10 cellular contexts compared by ENCODE assay signal in the genomic region with DNA sequence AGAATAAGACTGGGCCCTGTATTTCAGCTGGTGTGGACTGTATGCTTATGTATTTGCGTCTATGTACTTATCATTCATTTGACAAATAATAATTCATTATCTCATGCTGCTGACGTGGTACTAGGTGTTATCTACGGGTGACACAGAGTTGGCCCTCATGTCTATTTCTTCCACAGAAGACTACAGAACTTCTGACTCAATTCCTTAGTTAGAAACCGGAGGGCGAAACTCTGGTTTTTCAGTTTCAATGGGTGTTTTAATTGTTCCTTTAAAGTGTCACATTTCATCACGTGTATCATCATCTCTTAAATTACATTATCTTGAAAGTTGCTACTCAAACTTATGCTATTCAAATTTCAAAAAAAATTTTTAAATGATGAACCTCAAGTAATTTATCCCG.
A peak's percentile ranks its signal among the peaks of the same experiment; 100 is the strongest.
DNase-seq lines count a peak whose midpoint lies in the region; ATAC-seq and TF ChIP-seq lines count a peak whose summit lies in the region.
"Had no signal": no experiment of that assay in that cellular context is flagged by ENCODE, and none has a peak within 500 bp of the region (broad histone marks: within the 10 kb centered on the region; RNA-seq: fewer than 3 reads in every experiment).

No MANE protein-coding gene starts in this region.

- peaks cover 28% of the 10 kb centered on the region for H3K4me1 Mint-ChIP-seq in stimulated activated naive CD8-positive, alpha-beta T cell treated with anti-CD3 and anti-CD28 coated beads, Interleukin-15, Interleukin-2, amounts not matched to agents 100 ng/mL and 50 ng/mL, for 24 hours (ENCODE audit: low read depth)
- H3K4me1 Mint-ChIP-seq in nephron progenitor cell, result peaks cover 17% of the 10 kb centered on the region

- H3K36me3 ChIP-seq in OCI-LY3 (replicated peaks; ENCODE audit: low read depth, low read length), result peaks cover 3% of the 10 kb centered on the region

- H2AFZ ChIP-seq in OCI-LY3 (ENCODE audit: low read depth, low read length), result no peak overlapping the region

- peaks cover 82% of the 10 kb centered on the region for H3K4me1 ChIP-seq in OCI-LY3 (ENCODE audit: low read length)

- H3K27ac ChIP-seq in OCI-LY3 (ENCODE audit: low read length), result peak overlapping the region; percentile 64
- H3K27ac ChIP-seq: C4-2B, SK-N-MC had no signal

- no peaks in the 10 kb centered on the region for H3K27me3 Mint-ChIP-seq in stimulated activated naive CD8-positive, alpha-beta T cell treated with anti-CD3 and anti-CD28 coated beads, Interleukin-15, Interleukin-2, amounts not matched to agents 100 ng/mL and 50 ng/mL, for 24 hours
- peaks cover 3% of the 10 kb centered on the region for H3K27me3 Mint-ChIP-seq in nephron progenitor cell (ENCODE audit: low read depth, poor library complexity)

- no peaks in the 10 kb centered on the region; the same call in 1 of the 2 replicates for H4K20me1 ChIP-seq in OCI-LY3 (ENCODE audit: insufficient read depth, low read length)

- peak; percentile 73 for ATAC-seq in HG02973 (IDR thresholded peaks at IDR 0.05; ENCODE audit: unreplicated experiment)

- no peak overlapping the region for H3K27ac Mint-ChIP-seq in stimulated activated naive CD8-positive, alpha-beta T cell treated with anti-CD3 and anti-CD28 coated beads, Interleukin-15, Interleukin-2, amounts not matched to agents 100 ng/mL and 50 ng/mL, for 24 hours
- no peak overlapping the region for H3K27ac Mint-ChIP-seq in nephron progenitor cell

- TF ChIP-seq CTCF in OCI-LY3 (IDR thresholded peaks at IDR 0.05; ENCODE audit: low read depth, low read length) (no peak), nephron progenitor cell (IDR thresholded peaks at IDR 0.05) (no peak)

- peak overlapping the region; percentile 79 for H3K4me2 ChIP-seq in OCI-LY3 (ENCODE audit: low read length)

- H3K9me3 Mint-ChIP-seq in stimulated activated naive CD8-positive, alpha-beta T cell treated with anti-CD3 and anti-CD28 coated beads, Interleukin-15, Interleukin-2, amounts not matched to agents 100 ng/mL and 50 ng/mL, for 24 hours, result no peaks in the 10 kb centered on the region
- no peaks in the 10 kb centered on the region for H3K9me3 Mint-ChIP-seq in nephron progenitor cell

- no peaks in the 10 kb centered on the region for H3K9me3 ChIP-seq in OCI-LY3 (ENCODE audit: insufficient read depth, low read length)

- peak overlapping the region; percentile 55 for H3K4me3 Mint-ChIP-seq in stimulated activated naive CD8-positive, alpha-beta T cell treated with anti-CD3 and anti-CD28 coated beads, Interleukin-15, Interleukin-2, amounts not matched to agents 100 ng/mL and 50 ng/mL, for 24 hours
- no peak overlapping the region for H3K4me3 Mint-ChIP-seq in nephron progenitor cell

- H3K9ac ChIP-seq in OCI-LY3 (ENCODE audit: low read length), result peak overlapping the region; percentile 18; the same call in 1 of the 2 replicates

- peaks cover 59% of the 10 kb centered on the region for H3K27me3 ChIP-seq in OCI-LY3 (ENCODE audit: low read depth, low read length)

- DNase-seq in stimulated activated CD4-positive, alpha-beta T cell treated with anti-CD3 and anti-CD28 coated beads, Interleukin-15, amount 100 ng/mL, for 24 hours, result peak; percentile 59
- no peak for DNase-seq in stimulated activated CD4-positive, alpha-beta T cell treated with anti-CD3 and anti-CD28 coated beads, Interleukin-4, amount 100 ng/mL, for 4 hours
- no peak for DNase-seq in OCI-M2 (lab: John Stamatoyannopoulos, UW; ENCODE audit: unreplicated experiment)
- no peak for DNase-seq in nephron progenitor cell
- DNase-seq in COLO829 (ENCODE audit: low spot score), result no peak

- no peaks in the 10 kb centered on the region for H3K79me2 ChIP-seq in OCI-LY3 (ENCODE audit: low read length)

- no peaks in the 10 kb centered on the region for H3K36me3 Mint-ChIP-seq in stimulated activated naive CD8-positive, alpha-beta T cell treated with anti-CD3 and anti-CD28 coated beads, Interleukin-15, Interleukin-2, amounts not matched to agents 100 ng/mL and 50 ng/mL, for 24 hours (ENCODE audit: low read depth)
- H3K36me3 Mint-ChIP-seq in nephron progenitor cell (ENCODE audit: low read depth), result no peaks in the 10 kb centered on the region

- H3K4me3 ChIP-seq in OCI-LY3 (ENCODE audit: low read length), result peak overlapping the region; percentile 52
- H3K4me3 ChIP-seq: SK-N-MC had no signal
